Comparison of ENCODE assay signal across 14 cellular contexts in genomic region chr9:128020692-128021091, GRCh38. TPM values are rescaled to one million over a fixed set of nuclear protein-coding genes. Genes with fewer than 3 reads are reported as not detected.
DNase-seq lines count a peak whose midpoint lies in the region; ATAC-seq and TF ChIP-seq lines count a peak whose summit lies in the region.
"Had no signal": no experiment of that assay in that cellular context is flagged by ENCODE, and none has a peak within 500 bp of the region (broad histone marks: within the 10 kb centered on the region; RNA-seq: fewer than 3 reads in every experiment).

No MANE protein-coding gene starts in this region.

- H3K4me1 ChIP-seq in Karpas-422 (ENCODE audit: low read length) = no peaks in the 10 kb centered on the region

- peaks cover 5% of the 10 kb centered on the region for H3K36me3 Mint-ChIP-seq in activated CD4-positive, alpha-beta T cell treated with anti-CD3 and anti-CD28 coated beads, Interleukin-2, amount 10 ng/mL, durations not matched to agents 7 days and 5 days (ENCODE audit: low read depth)
- H3K36me3 Mint-ChIP-seq in activated CD4-positive, alpha-beta T cell treated with anti-CD3 and anti-CD28 coated beads for 36 hours (ENCODE audit: low read depth) = no peaks in the 10 kb centered on the region
- H3K36me3 Mint-ChIP-seq in central memory CD8-positive, alpha-beta T cell (ENCODE audit: insufficient read depth) = peaks cover 14% of the 10 kb centered on the region
- H3K36me3 Mint-ChIP-seq: immature natural killer cell had no signal

- H3K4me2 ChIP-seq in Karpas-422 (ENCODE audit: low read depth, low read length, poor library complexity, severe bottlenecking) = no peak overlapping the region

- H3K9me3 ChIP-seq in Karpas-422 (ENCODE audit: low read length) = no peaks in the 10 kb centered on the region
- H3K9me3 ChIP-seq: adrenal gland had no signal

- no peak for DNase-seq in activated CD4-positive, alpha-beta T cell treated with anti-CD3 and anti-CD28 coated beads, Interleukin-2, amount 10 ng/mL, durations not matched to agents 7 days and 5 days
- no peak for DNase-seq in activated CD4-positive, alpha-beta T cell treated with anti-CD3 and anti-CD28 coated beads for 36 hours
- peak; percentile 56 for DNase-seq in Karpas-422
- no peak for DNase-seq in central memory CD8-positive, alpha-beta T cell (ENCODE audit: low spot score in 2 of 2)
- no peak for DNase-seq in retinal pigment epithelial cell (ENCODE audit: low read depth)
- DNase-seq in caudate nucleus (lab: John Stamatoyannopoulos, UW) = no peak
- DNase-seq in stimulated activated CD4-positive, alpha-beta T cell treated with anti-CD3 and anti-CD28 coated beads, Interleukin-15, amount 100 ng/mL, for 24 hours = no peak
- DNase-seq: adrenal gland; immature natural killer cell; NCI-H187; stimulated activated CD4-positive, alpha-beta T cell treated with anti-CD3 and anti-CD28 coated beads, Interleukin-2, amount 100 ng/mL, for 24 hours; substantia nigra had no signal

- H3K27ac Mint-ChIP-seq in activated CD4-positive, alpha-beta T cell treated with anti-CD3 and anti-CD28 coated beads, Interleukin-2, amount 10 ng/mL, durations not matched to agents 7 days and 5 days = peak overlapping the region; percentile 59
- H3K27ac Mint-ChIP-seq in activated CD4-positive, alpha-beta T cell treated with anti-CD3 and anti-CD28 coated beads for 36 hours = no peak overlapping the region
- peak overlapping the region; percentile 97 for H3K27ac Mint-ChIP-seq in central memory CD8-positive, alpha-beta T cell (ENCODE audit: low read depth)

- no peak overlapping the region for H3K4me3 Mint-ChIP-seq in activated CD4-positive, alpha-beta T cell treated with anti-CD3 and anti-CD28 coated beads, Interleukin-2, amount 10 ng/mL, durations not matched to agents 7 days and 5 days
- H3K4me3 Mint-ChIP-seq in activated CD4-positive, alpha-beta T cell treated with anti-CD3 and anti-CD28 coated beads for 36 hours = no peak overlapping the region
- no peak overlapping the region for H3K4me3 Mint-ChIP-seq in central memory CD8-positive, alpha-beta T cell

- no peak for ATAC-seq in activated CD4-positive, alpha-beta T cell treated with anti-CD3 and anti-CD28 coated beads for 36 hours
- no peak for ATAC-seq in central memory CD8-positive, alpha-beta T cell (replicated peaks; ENCODE audit: extremely low read depth, poor library complexity, severe bottlenecking)
- ATAC-seq in GM18520 (IDR thresholded peaks at IDR 0.05; ENCODE audit: unreplicated experiment) = no peak

- POLR2A ChIA-PET in activated CD4-positive, alpha-beta T cell treated with anti-CD3 and anti-CD28 coated beads, Interleukin-2, amount 10 ng/mL, durations not matched to agents 7 days and 5 days (lab: Charles Lee) = no interaction called here
- POLR2A ChIA-PET in activated CD4-positive, alpha-beta T cell treated with anti-CD3 and anti-CD28 coated beads for 36 hours (lab: Charles Lee) = no interaction called here

- H3K9me2 ChIP-seq in Karpas-422 (replicated peaks; ENCODE audit: insufficient read depth, low read length) = no peaks in the 10 kb centered on the region

- H4K20me1 ChIP-seq in Karpas-422 (ENCODE audit: insufficient read depth, low read depth, low read length) = no peaks in the 10 kb centered on the region

- CTCF ChIA-PET in activated CD4-positive, alpha-beta T cell treated with anti-CD3 and anti-CD28 coated beads, Interleukin-2, amount 10 ng/mL, durations not matched to agents 7 days and 5 days (lab: Charles Lee) = interaction anchor here (0.8 to 1.7 kb wide), 4 partner anchors 10 to 65 kb away, joined by 3 to 4 read pairs (median 3); no protein-coding TSS in a partner anchor
- CTCF ChIA-PET in activated CD4-positive, alpha-beta T cell treated with anti-CD3 and anti-CD28 coated beads for 36 hours (lab: Charles Lee) = interaction anchor here (0.6 to 4.4 kb wide), 9 partner anchors 14 to 73 kb away, joined by 3 to 20 read pairs (median 4); no protein-coding TSS in a partner anchor

- no peak overlapping the region for H3K9ac ChIP-seq in Karpas-422 (ENCODE audit: low read length)

- H3K27ac ChIP-seq in Karpas-422 (ENCODE audit: low read length) = no peak overlapping the region
- no peak overlapping the region for H3K27ac ChIP-seq in caudate nucleus (ENCODE audit: low read depth, low read length)
- H3K27ac ChIP-seq: adrenal gland, epithelial cell of prostate had no signal

- H3K4me3 ChIP-seq in Karpas-422 (ENCODE audit: low read length) (no peak overlapping the region), retinal pigment epithelial cell (ENCODE audit: low read length) (no peak overlapping the region)
- H3K4me3 ChIP-seq: adrenal gland had no signal

- no peak overlapping the region for H2AFZ ChIP-seq in Karpas-422 (ENCODE audit: low read length)

- H3K4me1 Mint-ChIP-seq in activated CD4-positive, alpha-beta T cell treated with anti-CD3 and anti-CD28 coated beads, Interleukin-2, amount 10 ng/mL, durations not matched to agents 7 days and 5 days = peaks cover 61% of the 10 kb centered on the region
- H3K4me1 Mint-ChIP-seq in activated CD4-positive, alpha-beta T cell treated with anti-CD3 and anti-CD28 coated beads for 36 hours = peaks cover 48% of the 10 kb centered on the region
- peaks cover 46% of the 10 kb centered on the region for H3K4me1 Mint-ChIP-seq in central memory CD8-positive, alpha-beta T cell

- H3K9me3 Mint-ChIP-seq in activated CD4-positive, alpha-beta T cell treated with anti-CD3 and anti-CD28 coated beads, Interleukin-2, amount 10 ng/mL, durations not matched to agents 7 days and 5 days = no peaks in the 10 kb centered on the region
- H3K9me3 Mint-ChIP-seq in activated CD4-positive, alpha-beta T cell treated with anti-CD3 and anti-CD28 coated beads for 36 hours (ENCODE audit: low read depth) = no peaks in the 10 kb centered on the region
- H3K9me3 Mint-ChIP-seq in central memory CD8-positive, alpha-beta T cell = no peaks in the 10 kb centered on the region
- H3K9me3 Mint-ChIP-seq: immature natural killer cell had no signal

- no peaks in the 10 kb centered on the region for H3K27me3 ChIP-seq in Karpas-422 (ENCODE audit: low read length)
- H3K27me3 ChIP-seq: adrenal gland had no signal

- H3K79me2 ChIP-seq in Karpas-422 (ENCODE audit: low read length) = no peaks in the 10 kb centered on the region

- intact Hi-C loops in activated CD4-positive, alpha-beta T cell treated with anti-CD3 and anti-CD28 coated beads for 36 hours (cut with DNase I, micrococcal nuclease) = no loop called here

- TF ChIP-seq CTCF in retinal pigment epithelial cell (conservative IDR thresholded peaks at IDR 0.05; ENCODE audit: low read depth, low read length) = peak; percentile 44

- no peaks in the 10 kb centered on the region for H3K36me3 ChIP-seq in Karpas-422 (ENCODE audit: insufficient read depth, low read length)
- H3K36me3 ChIP-seq: adrenal gland had no signal

- H3K27me3 Mint-ChIP-seq in activated CD4-positive, alpha-beta T cell treated with anti-CD3 and anti-CD28 coated beads, Interleukin-2, amount 10 ng/mL, durations not matched to agents 7 days and 5 days = no peaks in the 10 kb centered on the region
- no peaks in the 10 kb centered on the region for H3K27me3 Mint-ChIP-seq in activated CD4-positive, alpha-beta T cell treated with anti-CD3 and anti-CD28 coated beads for 36 hours
- H3K27me3 Mint-ChIP-seq in central memory CD8-positive, alpha-beta T cell = no peaks in the 10 kb centered on the region

RNA-seq across cellular contexts. Expression of gene EEIG1, which starts 39.9 kb away (rescaled TPM):
- 100 to 1,000 TPM; 412 to 477 TPM for total RNA-seq in activated CD4-positive, alpha-beta T cell treated with anti-CD3 and anti-CD28 coated beads, Interleukin-2, amount 10 ng/mL, durations not matched to agents 7 days and 5 days
- total RNA-seq in activated CD4-positive, alpha-beta T cell treated with anti-CD3 and anti-CD28 coated beads for 36 hours = 10 to 100 TPM; 56.2 to 58.4 TPM
- total RNA-seq in Karpas-422 (2014; rRNA removed; shearing (Covaris generic); ENCODE audit: low replicate concordance) = 6.9 and 10.1 TPM in 2 replicates

RNA-seq across cellular contexts. Expression of gene NAIF1, which starts 46.4 kb away (rescaled TPM):
- 10 to 100 TPM; 13.9 to 14.2 TPM for total RNA-seq in activated CD4-positive, alpha-beta T cell treated with anti-CD3 and anti-CD28 coated beads, Interleukin-2, amount 10 ng/mL, durations not matched to agents 7 days and 5 days
- total RNA-seq in activated CD4-positive, alpha-beta T cell treated with anti-CD3 and anti-CD28 coated beads for 36 hours = 10 to 100 TPM; 11.3 to 13.7 TPM
- 7.3 and 13.9 TPM in 2 replicates for total RNA-seq in Karpas-422 (2014; rRNA removed; shearing (Covaris generic); ENCODE audit: low replicate concordance)

RNA-seq across cellular contexts. Expression of gene SLC25A25, which starts 47.3 kb away (rescaled TPM):
- total RNA-seq in activated CD4-positive, alpha-beta T cell treated with anti-CD3 and anti-CD28 coated beads, Interleukin-2, amount 10 ng/mL, durations not matched to agents 7 days and 5 days = 10 to 100 TPM; 14.6 to 18.4 TPM
- 10 to 100 TPM in 1 of 2 experiments, 1 to 10 TPM in 1; 6.9 to 10.8 TPM for total RNA-seq in activated CD4-positive, alpha-beta T cell treated with anti-CD3 and anti-CD28 coated beads for 36 hours
- 4.1 and 12.7 TPM in 2 replicates for total RNA-seq in Karpas-422 (2014; rRNA removed; shearing (Covaris generic); ENCODE audit: low replicate concordance)

Comparison
In these comparisons a context has a peak if more than half of its experiments do, and no peak if none do; other contexts are left out.
1. RNA of gene EEIG1, which starts 39.9 kb away (total RNA-seq): 412 to 477 TPM in activated CD4-positive, alpha-beta T cell treated with anti-CD3 and anti-CD28 coated beads, Interleukin-2, amount 10 ng/mL, durations not matched to agents 7 days and 5 days; 56.2 to 58.4 TPM in activated CD4-positive, alpha-beta T cell treated with anti-CD3 and anti-CD28 coated beads for 36 hours and 6.9 to 10.1 TPM in Karpas-422; every median in the first group is over 4 times any median in the second.